Comparison of ENCODE assay signal across 8 cellular contexts in the genomic region with DNA sequence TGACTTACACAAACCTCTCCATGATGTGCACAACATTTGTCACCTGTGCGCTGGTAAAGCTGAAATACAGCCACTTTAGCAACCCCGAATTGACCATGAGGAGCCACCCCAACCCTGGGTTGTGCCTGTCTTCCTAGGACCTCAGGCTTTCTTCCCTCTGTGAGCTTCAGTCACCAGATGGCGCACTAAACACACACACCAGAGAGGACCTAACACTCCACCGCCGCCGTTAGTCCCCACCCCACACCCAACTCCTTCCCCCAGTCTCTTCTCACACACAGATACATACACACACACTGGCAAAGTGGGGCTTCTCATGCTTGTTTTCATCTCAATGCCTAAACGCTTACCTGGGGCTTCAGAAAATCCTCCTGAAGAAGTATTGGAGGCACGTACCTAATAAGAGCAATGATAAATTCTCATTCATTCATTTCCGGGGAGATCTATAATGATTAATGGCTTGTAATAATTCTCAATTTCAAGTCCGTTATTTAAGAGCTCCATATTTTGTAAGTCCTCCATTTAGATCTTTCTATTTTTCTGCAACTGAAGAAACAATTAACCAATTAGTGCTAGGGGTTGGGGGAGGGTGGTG. TPM values are rescaled to one million over a fixed set of nuclear protein-coding genes. Genes with fewer than 3 reads are reported as not detected.
DNase-seq lines count a peak whose midpoint lies in the region; FAIRE-seq and TF ChIP-seq lines count a peak whose summit lies in the region.

No MANE protein-coding gene starts in this region.

- DNase-seq in Daoy (ENCODE audit: low read depth) (peak; percentile 96), GOT3 (lab: John Stamatoyannopoulos, UW) (peak; percentile 44), LHCN-M2 (ENCODE audit: low read depth) (peak; percentile 93), RCC 7860 (ENCODE audit: low spot score) (peak; percentile 87), activated T-helper 1 cell treated with Interleukin-2 at 50 U/mL for 16 hours (ENCODE audit: low read depth) (peak; percentile 60), fibroblast of villous mesenchyme (ENCODE audit: low read depth) (peak; percentile 92), nucleus accumbens (lab: John Stamatoyannopoulos, UW) (peak in 54 of 56 donors; percentile 11 to 89 (median 56)), substantia nigra (lab: John Stamatoyannopoulos, UW) (peak in 42 of 49 donors; percentile 16 to 81 (median 59))

- peak; percentile 96 for TF ChIP-seq CTCF in fibroblast of villous mesenchyme (IDR thresholded peaks at IDR 0.05; ENCODE audit: insufficient read depth, low read depth, low read length)

- peak; percentile 51 for FAIRE-seq in RCC 7860 (lab: Jason Lieb, UNC)

- peak overlapping the region; percentile 17 for H3K4me3 ChIP-seq in fibroblast of villous mesenchyme (ENCODE audit: low read depth, low read length)

- H3K27ac ChIP-seq in substantia nigra (ENCODE audit: low read depth, low read length, poor library complexity, severe bottlenecking): no peak overlapping the region

RNA-seq across cellular contexts. Expression of a gene that starts 2.1 kb away (rescaled TPM):
- total RNA-seq in Daoy (2014; rRNA removed; shearing (Covaris generic)): 60.9 and 77.8 TPM in 2 replicates
- total RNA-seq in LHCN-M2 (2014; rRNA removed) (96.0 and 137 TPM in 2 replicates), fibroblast of villous mesenchyme (158 and 180 TPM in 2 replicates)
- polyA plus RNA-seq in LHCN-M2 (2012): 544 TPM

Comparison
In these comparisons a context has a peak if more than half of its experiments do, and no peak if none do; other contexts are left out.
1. DNase-seq: peak in every context shown above with its lines; median percentile 96 in Daoy; 93 in LHCN-M2; 92 in fibroblast of villous mesenchyme; 87 in RCC 7860; 60 in activated T-helper 1 cell treated with Interleukin-2 at 50 U/mL for 16 hours; 59 in substantia nigra; 56 in nucleus accumbens; 44 in GOT3.